12 cellular contexts compared by ENCODE assay signal in genomic region chr22:39725351-39726035, GRCh38.
"Had no signal": no experiment of that assay in that cellular context is flagged by ENCODE, and none has a peak within 500 bp of the region (broad histone marks: within the 10 kb centered on the region; RNA-seq: fewer than 3 reads in every experiment).

No MANE protein-coding gene starts in this region.

- ATAC-seq: activated CD8-positive, alpha-beta T cell treated with anti-CD3 and anti-CD28 coated beads for 36 hours; activated naive CD4-positive, alpha-beta T cell treated with anti-CD3 and anti-CD28 coated beads, Interleukin-2, amount 50 U/mL, for 72 hours; body of pancreas; effector memory CD8-positive, alpha-beta T cell; lower lobe of right lung; right lobe of liver; stimulated activated memory B cell treated with anti-CD40 and anti-IgM and Interleukin-4, amounts not matched to agents 10 μg/mL and 1 μg/mL and 100 μg/mL, for 72 hours had no signal

- H3K4me1 ChIP-seq: body of pancreas, lower lobe of right lung, right lobe of liver had no signal

- H3K36me3 ChIP-seq: lower lobe of right lung, right lobe of liver, tibial nerve had no signal

- H3K27me3 ChIP-seq: body of pancreas, hepatocyte, right lobe of liver, tibial nerve had no signal

- H3K27ac ChIP-seq: body of pancreas, hepatocyte, lower lobe of right lung, right lobe of liver, tibial nerve had no signal

- H3K9me3 ChIP-seq: body of pancreas, lower lobe of right lung, right lobe of liver, tibial nerve had no signal

- H3K4me3 ChIP-seq: body of pancreas, hepatocyte, lower lobe of right lung, right lobe of liver, tibial nerve had no signal

- DNase-seq: activated CD4-positive, alpha-beta T cell treated with anti-CD3 and anti-CD28 coated beads for 1 hour; activated CD8-positive, alpha-beta T cell treated with anti-CD3 and anti-CD28 coated beads for 36 hours; amniotic stem cell; body of pancreas; effector memory CD8-positive, alpha-beta T cell; lower lobe of right lung; midbrain; right lobe of liver had no signal
